10 cellular contexts compared by ENCODE assay signal in the genomic region with DNA sequence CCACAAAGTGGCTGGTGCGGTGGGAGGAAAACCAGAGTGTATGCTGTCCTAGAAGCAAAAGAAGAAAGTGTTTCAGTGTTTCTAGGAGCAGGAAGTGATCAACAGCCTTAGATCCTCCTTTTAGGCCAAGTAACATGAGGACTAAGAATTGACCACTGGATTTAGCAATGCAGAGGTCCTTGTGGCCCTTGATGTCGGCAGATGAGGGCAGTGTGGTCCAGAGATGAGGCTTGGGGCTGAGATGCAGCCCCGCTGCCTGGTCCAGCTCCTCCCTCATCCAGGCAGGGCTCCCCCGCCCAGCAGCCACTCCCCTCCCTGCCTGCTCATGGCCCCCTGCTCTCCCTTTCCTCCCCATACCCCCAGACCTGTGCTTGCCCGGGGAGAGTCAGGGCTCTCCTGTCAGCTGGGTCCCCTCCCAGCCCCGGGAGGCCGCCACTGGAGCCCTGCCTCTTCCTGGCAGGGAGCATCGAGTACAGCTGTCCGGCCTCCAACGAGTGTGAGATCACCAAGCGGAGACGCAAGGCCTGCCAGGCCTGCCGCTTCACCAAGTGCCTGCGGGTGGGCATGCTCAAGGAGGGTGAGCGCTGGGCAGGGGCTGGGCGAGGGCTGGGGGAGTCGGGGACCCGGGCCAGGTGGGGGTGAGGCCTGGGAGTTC. TPM values are rescaled to one million over a fixed set of nuclear protein-coding genes. Genes with fewer than 3 reads are reported as not detected.
DNase-seq lines count a peak whose midpoint lies in the region; ATAC-seq and TF ChIP-seq lines count a peak whose summit lies in the region.
"Had no signal": no experiment of that assay in that cellular context is flagged by ENCODE, and none has a peak within 500 bp of the region (broad histone marks: within the 10 kb centered on the region; RNA-seq: fewer than 3 reads in every experiment).

No MANE protein-coding gene starts in this region.

- no peaks in the 10 kb centered on the region for H3K9me2 ChIP-seq in Karpas-422 (replicated peaks; ENCODE audit: insufficient read depth, low read length)

- DNase-seq in Karpas-422 = no peak
- no peak for DNase-seq in breast epithelium (ENCODE audit: low spot score in 2 of 2)
- DNase-seq in left lung = peak in 1 of 2 donors; percentile 78
- peak in 27 of 49 donors; percentile 8 to 67 (median 37) for DNase-seq in substantia nigra (lab: John Stamatoyannopoulos, UW)
- DNase-seq in HUDEP-2 (lab: John Stamatoyannopoulos, UW; ENCODE audit: unreplicated experiment in 76 of 76) = no peak
- DNase-seq in pons (ENCODE audit: low spot score) = no peak

- no peaks in the 10 kb centered on the region for H3K9me3 ChIP-seq in Karpas-422 (ENCODE audit: low read length)
- no peaks in the 10 kb centered on the region for H3K9me3 ChIP-seq in breast epithelium
- no peaks in the 10 kb centered on the region for H3K9me3 ChIP-seq in left lung

- no peak overlapping the region for H2AFZ ChIP-seq in Karpas-422 (ENCODE audit: low read length)
- H2AFZ ChIP-seq: hepatocyte had no signal

- H3K9ac ChIP-seq in Karpas-422 (ENCODE audit: low read length) = 0 out of 2 replicates have a peak overlapping the region, but pooled peaks have one; percentile 20

- H3K27me3 ChIP-seq in Karpas-422 (ENCODE audit: low read length) = no peaks in the 10 kb centered on the region
- no peaks in the 10 kb centered on the region for H3K27me3 ChIP-seq in breast epithelium
- no peaks in the 10 kb centered on the region for H3K27me3 ChIP-seq in left lung
- H3K27me3 ChIP-seq: hepatocyte had no signal

- no peak for TF ChIP-seq POLR2A in breast epithelium (IDR thresholded peaks at IDR 0.05)

- H3K4me3 ChIP-seq in Karpas-422 (ENCODE audit: low read length) (no peak overlapping the region), breast epithelium (peak overlapping the region in 2 of 3 donors; percentile 9 to 44), left lung (no peak overlapping the region)
- H3K4me3 ChIP-seq: hepatocyte had no signal

- no peak overlapping the region for H3K27ac ChIP-seq in Karpas-422 (ENCODE audit: low read length)
- peak overlapping the region; percentile 62 to 78 for H3K27ac ChIP-seq in breast epithelium
- peak overlapping the region; percentile 7 to 37 for H3K27ac ChIP-seq in left lung
- H3K27ac ChIP-seq in substantia nigra (ENCODE audit: low read depth, low read length, poor library complexity, severe bottlenecking) = peak overlapping the region; percentile 64
- H3K27ac ChIP-seq: hepatocyte had no signal

- intact Hi-C loops in breast epithelium (cut with DNase I; ENCODE audit: low total_unique reads) (no loop called here), left lung (cut with DNase I) (no loop called here)

- H3K79me2 ChIP-seq in Karpas-422 (ENCODE audit: low read length) = peaks cover 20% of the 10 kb centered on the region

- H3K36me3 ChIP-seq in Karpas-422 (ENCODE audit: insufficient read depth, low read length) = peaks cover 5% of the 10 kb centered on the region; the same call in 1 of the 2 replicates
- H3K36me3 ChIP-seq in breast epithelium = no peaks in the 10 kb centered on the region
- H3K36me3 ChIP-seq in left lung = peaks cover 0 to 59% of the 10 kb centered on the region in 2 donors

- ATAC-seq in left lung (no peak), HG03025 (IDR thresholded peaks at IDR 0.05; ENCODE audit: low FRiP score, unreplicated experiment) (no peak)

- 0 out of 2 replicates have a peak, but pooled peaks cover 5% of the 10 kb centered on the region for H4K20me1 ChIP-seq in Karpas-422 (ENCODE audit: insufficient read depth, low read depth, low read length)

- H3K4me1 ChIP-seq in Karpas-422 (ENCODE audit: low read length) (peaks cover 34% of the 10 kb centered on the region), breast epithelium (peaks cover 0 to 6% of the 10 kb centered on the region in 2 donors), left lung (peaks cover 0 to 30% of the 10 kb centered on the region in 2 donors)

- no peak overlapping the region for H3K4me2 ChIP-seq in Karpas-422 (ENCODE audit: low read depth, low read length, poor library complexity, severe bottlenecking)
- H3K4me2 ChIP-seq: hepatocyte had no signal

- TF ChIP-seq CTCF in breast epithelium (IDR thresholded peaks at IDR 0.05) (no peak), left lung (IDR thresholded peaks at IDR 0.05) (no peak)

RNA-seq across cellular contexts. Expression of gene TRMT112, which starts 3.7 kb away (rescaled TPM):
- 363 and 557 TPM in 2 replicates for total RNA-seq in Karpas-422 (2014; rRNA removed; shearing (Covaris generic); ENCODE audit: low replicate concordance)
- total RNA-seq in breast epithelium (100 to 1,000 TPM; 206 to 266 (median 262) TPM), left lung (100 to 1,000 TPM; 178 to 196 TPM)

RNA-seq across cellular contexts. Expression of gene PRDX5, which starts 4.3 kb away (rescaled TPM):
- 205 and 428 TPM in 2 replicates for total RNA-seq in Karpas-422 (2014; rRNA removed; shearing (Covaris generic); ENCODE audit: low replicate concordance)
- total RNA-seq in breast epithelium (100 to 1,000 TPM; 241 to 327 (median 262) TPM), left lung (100 to 1,000 TPM; 165 to 208 TPM)

RNA-seq across cellular contexts. Expression of gene ESRRA, which starts 8.3 kb away (rescaled TPM):
- total RNA-seq in Karpas-422 (2014; rRNA removed; shearing (Covaris generic); ENCODE audit: low replicate concordance) = 16.0 and 33.9 TPM in 2 replicates
- total RNA-seq in breast epithelium = 10 to 100 TPM; 38.2 to 43.9 (median 39.5) TPM
- 10 to 100 TPM; 42.8 to 60.1 TPM for total RNA-seq in left lung

RNA-seq across cellular contexts. Expression of gene CATSPERZ, which starts 13.5 kb away (rescaled TPM):
- total RNA-seq in Karpas-422 (2014; rRNA removed; shearing (Covaris generic); ENCODE audit: low replicate concordance) = not detected in 2 replicates
- 1 to 10 TPM in 1 of 3 donors, not detected in 2; 1.8 TPM for total RNA-seq in breast epithelium
- not detected for total RNA-seq in left lung
- total RNA-seq: G401, hepatocyte, M059J had no signal

RNA-seq across cellular contexts. Expression of gene KCNK4, which starts 22.5 kb away (rescaled TPM):
- not detected in 2 replicates for total RNA-seq in Karpas-422 (2014; rRNA removed; shearing (Covaris generic); ENCODE audit: low replicate concordance)
- total RNA-seq in breast epithelium (1 to 10 TPM in 1 of 3 donors, not detected in 2; 2.3 TPM), left lung (not detected)
- total RNA-seq: hepatocyte had no signal

Comparison
In these comparisons a context has a peak if more than half of its experiments do, and no peak if none do; other contexts are left out.
1. DNase-seq: peak in substantia nigra (27 of 49); none in Karpas-422 (single experiment), breast epithelium (0 of 2), HUDEP-2 (0 of 76) and pons (single experiment).
2. H3K4me3 ChIP-seq: peak in breast epithelium (2 of 3); none in Karpas-422 (single experiment) and left lung (0 of 2).